Comparison of ENCODE assay signal across 8 cellular contexts in the genomic region with DNA sequence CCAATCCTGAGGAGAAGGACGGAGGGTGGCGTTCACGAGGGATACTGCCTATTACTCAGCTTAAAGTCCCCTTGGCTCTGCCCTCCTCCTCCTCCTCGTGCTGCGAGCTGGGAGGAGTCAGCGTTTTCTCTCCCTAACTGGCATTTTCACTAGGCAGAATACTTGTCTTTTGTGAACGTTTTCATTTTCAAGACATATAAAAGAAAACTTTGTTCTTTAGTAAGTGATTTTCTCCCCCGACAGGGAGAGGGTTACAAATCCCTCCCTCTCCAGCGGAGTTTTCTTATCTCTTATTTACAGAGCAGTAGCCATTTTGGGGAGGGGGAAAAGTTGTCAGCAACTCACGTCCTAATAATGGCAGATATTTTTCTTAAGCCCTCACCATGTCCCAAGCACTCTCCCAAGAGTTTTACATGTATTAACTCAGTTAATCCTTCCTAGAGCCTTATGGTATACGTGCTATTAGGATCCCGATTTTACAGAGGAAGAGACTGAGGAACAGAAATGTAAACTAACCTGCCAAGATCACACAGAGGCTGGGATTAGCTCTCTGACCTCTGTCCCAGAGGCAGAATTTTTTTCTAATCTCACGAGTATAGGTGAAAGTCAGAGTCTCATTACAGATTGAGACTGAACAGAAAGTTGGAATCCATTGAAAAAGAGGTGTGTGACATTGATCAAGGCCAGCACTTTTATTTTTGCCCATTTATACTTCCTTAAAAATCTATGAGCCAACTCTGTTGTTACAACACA. TPM values are rescaled to one million over a fixed set of nuclear protein-coding genes. Genes with fewer than 3 reads are reported as not detected.
DNase-seq lines count a peak whose midpoint lies in the region; ATAC-seq and TF ChIP-seq lines count a peak whose summit lies in the region.

No MANE protein-coding gene starts in this region.

- H3K4me3 ChIP-seq in AG10803 (ENCODE audit: low read length), result peak overlapping the region; percentile 36
- peak overlapping the region; percentile 43 for H3K4me3 ChIP-seq in IMR-90 (ENCODE audit: insufficient read depth, low read depth, low read length)
- H3K4me3 ChIP-seq in SU-DHL-6 (ENCODE audit: insufficient read depth, low read length, poor library complexity, severe bottlenecking), result peak overlapping the region; percentile 26
- H3K4me3 ChIP-seq in sigmoid colon, result peak overlapping the region; percentile 12 to 49 (median 39)

- H3K4me1 ChIP-seq in IMR-90 (ENCODE audit: control insufficient read depth, insufficient read depth, low read length), result peaks cover 15% of the 10 kb centered on the region
- peaks cover 0 to 31% (median 26%) of the 10 kb centered on the region in 4 donors for H3K4me1 ChIP-seq in sigmoid colon

- peak overlapping the region; percentile 94 for H4K5ac ChIP-seq in IMR-90 (ENCODE audit: low read depth, low read length)

- H3K9me1 ChIP-seq in IMR-90 (ENCODE audit: insufficient read depth, low read length), result no peaks in the 10 kb centered on the region

- peak overlapping the region; percentile 60; the same call in 1 of the 2 replicates for H2BK20ac ChIP-seq in IMR-90 (ENCODE audit: low read depth, low read length)

- TF ChIP-seq POLR2A in IMR-90 (IDR thresholded peaks at IDR 0.05; ENCODE audit: low read depth, low read length) (peak; percentile 66), sigmoid colon (IDR thresholded peaks at IDR 0.05) (peak in 1 of 2 donors; percentile 14)

- CTCF ChIA-PET in IMR-90 (lab: Yijun Ruan, JAX), result interaction anchor here (0.6 to 1.3 kb wide), 2 partner anchors 11 to 27 kb away, joined by 3 to 4 read pairs; no protein-coding TSS in a partner anchor

- H3K4me2 ChIP-seq in IMR-90 (ENCODE audit: low read depth, low read length) (peak overlapping the region; percentile 94), SU-DHL-6 (ENCODE audit: low read depth, low read length, poor library complexity, severe bottlenecking) (peak overlapping the region; percentile 54)

- H2BK120ac ChIP-seq in IMR-90 (ENCODE audit: low read depth, low read length), result peak overlapping the region; percentile 58

- peaks cover 52% of the 10 kb centered on the region for H3F3A ChIP-seq in SU-DHL-6 (ENCODE audit: insufficient read depth)

- peak overlapping the region; percentile 45 for H2AFZ ChIP-seq in IMR-90 (replicated peaks; ENCODE audit: low read length, poor library complexity)
- peak overlapping the region; percentile 59 for H2AFZ ChIP-seq in SU-DHL-6 (ENCODE audit: low read depth, low read length, severe bottlenecking)

- H2AK5ac ChIP-seq in IMR-90 (ENCODE audit: low read depth, low read length), result no peak overlapping the region

- H3K4ac ChIP-seq in IMR-90 (ENCODE audit: low read depth, low read length), result peak overlapping the region; percentile 59; the same call in 1 of the 2 replicates

- ATAC-seq in GM19025 (IDR thresholded peaks at IDR 0.05; ENCODE audit: low read depth, unreplicated experiment) (peak; percentile 44), IMR-90 (ENCODE audit: low read depth) (peak; percentile 87), GM21515 (IDR thresholded peaks at IDR 0.05; ENCODE audit: unreplicated experiment) (no peak)

- H3K79me1 ChIP-seq in IMR-90 (ENCODE audit: low read depth in 1 of 2, low read length in 2 of 2), result 0 out of 4 replicates have a peak, but pooled peaks cover 0 to 3% of the 10 kb centered on the region in 2 experiments

- no TSS peak for BruUV-seq in IMR-90 (replicated peaks; lab: Mats Ljungman, UMichigan)

- DNase-seq in AG10803 (ENCODE audit: low read depth), result peak; percentile 76
- peak; percentile 77 for DNase-seq in IMR-90
- DNase-seq in T47D (ENCODE audit: low read depth in 1 of 2, low spot score in 1 of 2), result peak; percentile 56 to 82
- DNase-seq in iPS-NIHi7 (ENCODE audit: extremely low spot score), result peak; percentile 66
- DNase-seq in sigmoid colon, result peak; percentile 87

- peak overlapping the region; percentile 52 for H2BK15ac ChIP-seq in IMR-90 (ENCODE audit: low read depth, low read length)

- no peak for TF ChIP-seq EP300 in sigmoid colon (IDR thresholded peaks at IDR 0.05)

- dilution Hi-C loops in IMR-90 (cut with HindIII; ENCODE audit: low sequenced_read_pairs, unreplicated experiment), result no loop called here

- peak overlapping the region; percentile 73 for H4K91ac ChIP-seq in IMR-90 (ENCODE audit: insufficient read depth, low read depth, low read length)

- WGBS in IMR-90 (ENCODE audit: extremely low coverage in 2 of 2, insufficient read length in 1 of 2), 2 experiments, result no CpG with 5 or more reads among the region's 13 CpGs
- WGBS in sigmoid colon, 2 donors, result 2 to 3% methylated on average over 13 of the region's 13 CpGs

- no peaks in the 10 kb centered on the region for H3K79me2 ChIP-seq in SU-DHL-6 (ENCODE audit: insufficient read depth, low read length)

- POLR2A ChIA-PET in IMR-90 (lab: Charles Lee; ENCODE audit: unreplicated experiment), result interaction anchor here (0.5 to 1.0 kb wide), 5 partner anchors 9 to 292 kb away, joined by 3 to 15 read pairs (median 4); no protein-coding TSS in a partner anchor

- H3K27ac ChIP-seq in IMR-90 (ENCODE audit: insufficient read depth, low read length) (peak overlapping the region; percentile 65), SU-DHL-6 (ENCODE audit: low read depth, low read length) (peak overlapping the region; percentile 79), sigmoid colon (peak overlapping the region; percentile 78 to 84 (median 81))

- H3K36me3 ChIP-seq in IMR-90 (ENCODE audit: control insufficient read depth, insufficient read depth, low read length), result no peaks in the 10 kb centered on the region
- H3K36me3 ChIP-seq in SU-DHL-6 (ENCODE audit: low read length), result no peaks in the 10 kb centered on the region
- H3K36me3 ChIP-seq in sigmoid colon, result no peaks in the 10 kb centered on the region

- peak overlapping the region; percentile 60 for H3K9ac ChIP-seq in IMR-90 (ENCODE audit: low read depth, low read length)
- H3K9ac ChIP-seq in SU-DHL-6 (ENCODE audit: low read length), result peak overlapping the region; percentile 47

- TF ChIP-seq CTCF in AG10803 (conservative IDR thresholded peaks at IDR 0.05; ENCODE audit: low read length) (peak; percentile 34), IMR-90 (conservative IDR thresholded peaks at IDR 0.05; ENCODE audit: low read depth, low read length) (0 out of 2 replicates have a peak, but pooled peaks have one; percentile 12), SU-DHL-6 (IDR thresholded peaks at IDR 0.05; ENCODE audit: insufficient read depth, low read length, poor library complexity, severe bottlenecking) (no peak), sigmoid colon (IDR thresholded peaks at IDR 0.05) (no peak)

- peak overlapping the region; percentile 91 for H3K56ac ChIP-seq in IMR-90 (ENCODE audit: extremely low read depth, insufficient read depth, low read length)

- H3K23ac ChIP-seq in IMR-90 (ENCODE audit: low read depth, low read length), result peak overlapping the region; percentile 71

- H4K8ac ChIP-seq in IMR-90 (ENCODE audit: low read depth in 2 of 2, low read length in 2 of 2), result peak overlapping the region; percentile 79

- intact Hi-C loops in IMR-90 (cut with micrococcal nuclease) (loop anchor here (2.0 kb wide), 2 partner anchors 19 to 205 kb away; no protein-coding TSS in a partner anchor), sigmoid colon (cut with DNase I) (loop anchor here (5.0 kb wide), 1 partner anchor 46 kb away; no protein-coding TSS in a partner anchor)

- peak overlapping the region; percentile 84 for H2BK5ac ChIP-seq in IMR-90 (ENCODE audit: low read depth, low read length, poor library complexity, severe bottlenecking)

- in situ Hi-C loops in IMR-90 (cut with MboI; ENCODE audit: low sequenced_read_pairs) (no loop called here), T47D (cut with HindIII; ENCODE audit: low pct_unique_long_range_greater_than_20kb, low sequenced_read_pairs) (no loop called here)

- H3K18ac ChIP-seq in IMR-90 (ENCODE audit: low read depth, low read length), result peak overlapping the region; percentile 98

- no peaks in the 10 kb centered on the region for H3K9me2 ChIP-seq in SU-DHL-6 (replicated peaks; ENCODE audit: insufficient read depth, low read length)

- TF ChIP-seq RAD21 in IMR-90 (IDR thresholded peaks at IDR 0.05; ENCODE audit: low read length), result peak; percentile 14; the same call in 1 of the 2 replicates

- no peaks in the 10 kb centered on the region for H4K20me1 ChIP-seq in IMR-90 (ENCODE audit: insufficient read depth, low read length)
- H4K20me1 ChIP-seq in SU-DHL-6 (ENCODE audit: low read depth, low read length), result no peaks in the 10 kb centered on the region

- H3K9me3 ChIP-seq in IMR-90 (ENCODE audit: control insufficient read depth, insufficient read depth, low read length) (no peaks in the 10 kb centered on the region), SU-DHL-6 (ENCODE audit: insufficient read depth, low read length) (no peaks in the 10 kb centered on the region), sigmoid colon (no peaks in the 10 kb centered on the region)

- H3K14ac ChIP-seq in IMR-90 (replicated peaks; ENCODE audit: low read depth, low read length), result peak overlapping the region; percentile 66

- H2AK9ac ChIP-seq in IMR-90 (replicated peaks; ENCODE audit: low read depth, low read length, poor library complexity), result no peak overlapping the region

- no peaks in the 10 kb centered on the region for H3K27me3 ChIP-seq in IMR-90 (ENCODE audit: control insufficient read depth, insufficient read depth, low read length)
- no peaks in the 10 kb centered on the region for H3K27me3 ChIP-seq in SU-DHL-6 (ENCODE audit: low read length)
- no peaks in the 10 kb centered on the region for H3K27me3 ChIP-seq in sigmoid colon

TF ChIP-seq in IMR-90, 13 proteins besides CTCF, POLR2A, EP300 and RAD21 (continues in another document):
- TF ChIP-seq USF2 (IDR thresholded peaks at IDR 0.05; ENCODE audit: low read depth, low read length) (peak; percentile 53; the same call in 1 of the 2 replicates), NFE2L2 (IDR thresholded peaks at IDR 0.05; ENCODE audit: low read depth, low read length) (peak; percentile 50; the same call in 1 of the 2 replicates), MXI1 (IDR thresholded peaks at IDR 0.05; ENCODE audit: borderline replicate concordance, low read depth, low read length) (peak; percentile 52; the same call in 1 of the 2 replicates), MAFK (IDR thresholded peaks at IDR 0.05; ENCODE audit: low read depth, low read length) (peak; percentile 80), BHLHE40 (IDR thresholded peaks at IDR 0.05; ENCODE audit: low read depth, low read length) (peak; percentile 43; the same call in 1 of the 2 replicates)

RNA-seq across cellular contexts. Expression of gene ZNF217, which starts 30.0 kb away (rescaled TPM):
- total RNA-seq in IMR-90 (2012; rRNA removed) (25.8 and 27.8 TPM in 2 replicates), sigmoid colon (10 to 100 TPM; 11.4 to 20.2 (median 15.9) TPM)
- polyA plus RNA-seq in IMR-90 (2012; rRNA removed) (6.9 and 9.1 TPM in 2 replicates), sigmoid colon (10 to 100 TPM; 17.6 to 27.0 (median 21.0) TPM)
- polyA plus RNA-seq in IMR-90 (2012; cell fraction: cytosol; rRNA removed), result 2.4 and 4.1 TPM in 2 replicates
- polyA plus RNA-seq in IMR-90 (2012; cell fraction: nucleus; rRNA removed; ENCODE audit: low replicate concordance), result 3.4 and 8.6 TPM in 2 replicates

Comparison
In these comparisons a context has a peak if more than half of its experiments do, and no peak if none do; other contexts are left out.
1. CTCF ChIP-seq: peak in AG10803 (single experiment) and IMR-90 (single experiment); none in SU-DHL-6 (single experiment) and sigmoid colon (0 of 4).
2. Peak in every context shown above with its lines, with median percentiles within 50 percentile points of each other: DNase-seq, H3K4me3 ChIP-seq and H3K27ac ChIP-seq.